In the genomic region with DNA sequence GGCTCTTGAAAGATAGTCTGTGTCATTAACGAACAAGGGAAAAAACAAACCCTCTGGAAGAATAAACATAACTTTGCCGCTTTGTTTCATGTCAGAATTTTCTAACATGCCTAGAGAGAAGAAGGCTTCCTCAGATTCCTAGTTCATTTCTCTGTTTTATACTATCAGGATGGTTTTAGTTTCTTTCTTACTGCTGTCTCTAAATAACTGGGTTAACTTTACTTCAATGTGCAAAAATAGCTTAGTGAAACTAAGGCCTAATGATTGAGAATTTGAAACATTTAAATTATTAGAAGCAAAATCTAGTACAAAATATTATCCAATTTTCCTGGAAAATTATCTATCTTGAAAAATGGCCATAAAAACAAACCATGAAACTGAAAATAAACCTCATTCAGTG, we compare ENCODE assay signal across 20 cellular contexts.
"Had no signal": no experiment of that assay in that cellular context is flagged by ENCODE, and none has a peak within 500 bp of the region (broad histone marks: within the 10 kb centered on the region; RNA-seq: fewer than 3 reads in every experiment).

No MANE protein-coding gene starts in this region.

- H3K79me2 ChIP-seq: parathyroid adenoma had no signal

- H3K9me3 Mint-ChIP-seq: natural killer cell; stimulated activated effector memory CD8-positive, alpha-beta T cell treated with anti-CD3 and anti-CD28 coated beads, Interleukin-12 subunit alpha, Interleukin-12 subunit beta, amount 100 ng/mL, for 72 hours had no signal

- H3K36me3 ChIP-seq: prostate gland, uterus had no signal

- H3K4me3 ChIP-seq: esophagus squamous epithelium, gastroesophageal sphincter, prostate gland, right lobe of liver, suprapubic skin, thyroid gland, upper lobe of left lung, uterus had no signal

- H3K27me3 ChIP-seq: esophagus squamous epithelium, gastroesophageal sphincter, right lobe of liver, suprapubic skin, thyroid gland, upper lobe of left lung, uterus had no signal

- ATAC-seq: gastroesophageal sphincter; left lobe of liver; natural killer cell; right lobe of liver; stimulated activated effector memory CD8-positive, alpha-beta T cell treated with anti-CD3 and anti-CD28 coated beads, Interleukin-12 subunit alpha, Interleukin-12 subunit beta, amount 100 ng/mL, for 72 hours; stimulated activated naive CD8-positive, alpha-beta T cell treated with anti-CD3 and anti-CD28 coated beads, Interleukin-15, Interleukin-2, amounts not matched to agents 100 U/mL and 50 U/mL, for 24 hours had no signal

- H3K9ac ChIP-seq: parathyroid adenoma had no signal

- H3K36me3 Mint-ChIP-seq: natural killer cell had no signal

- H3K4me3 Mint-ChIP-seq: natural killer cell; stimulated activated effector memory CD8-positive, alpha-beta T cell treated with anti-CD3 and anti-CD28 coated beads, Interleukin-12 subunit alpha, Interleukin-12 subunit beta, amount 100 ng/mL, for 72 hours had no signal

- H3K27ac ChIP-seq: esophagus squamous epithelium, gastroesophageal sphincter, parathyroid adenoma, prostate gland, right lobe of liver, suprapubic skin, thyroid gland, upper lobe of left lung, uterus had no signal

- DNase-seq: dermis blood vessel endothelial cell; esophagus squamous epithelium; foreskin fibroblast; glutamatergic neuron; islet precursor cell; mammary epithelial cell; natural killer cell; right lobe of liver; stimulated activated CD4-positive, alpha-beta T cell treated with anti-CD3 and anti-CD28 coated beads, Interleukin-4, amount 100 ng/mL, for 1 hour; stimulated activated CD8-positive, alpha-beta memory T cell treated with anti-CD3 and anti-CD28 coated beads, Interleukin-4, amount 100 ng/mL, for 48 hours; stimulated activated naive CD8-positive, alpha-beta T cell treated with anti-CD3 and anti-CD28 coated beads, Interleukin-15, Interleukin-2, amounts not matched to agents 100 U/mL and 50 U/mL, for 24 hours; thyroid gland; upper lobe of left lung; uterus had no signal

- H3K9me3 ChIP-seq: esophagus squamous epithelium, gastroesophageal sphincter, prostate gland, right lobe of liver, suprapubic skin, thyroid gland, upper lobe of left lung, uterus had no signal

- H2AFZ ChIP-seq: parathyroid adenoma had no signal

- H3K27ac Mint-ChIP-seq: natural killer cell; stimulated activated effector memory CD8-positive, alpha-beta T cell treated with anti-CD3 and anti-CD28 coated beads, Interleukin-12 subunit alpha, Interleukin-12 subunit beta, amount 100 ng/mL, for 72 hours had no signal

- H3K4me1 Mint-ChIP-seq: natural killer cell; stimulated activated effector memory CD8-positive, alpha-beta T cell treated with anti-CD3 and anti-CD28 coated beads, Interleukin-12 subunit alpha, Interleukin-12 subunit beta, amount 100 ng/mL, for 72 hours had no signal

- H3K4me1 ChIP-seq: esophagus squamous epithelium, gastroesophageal sphincter, parathyroid adenoma, prostate gland, suprapubic skin, thyroid gland, upper lobe of left lung had no signal
